23 cellular contexts compared by ENCODE assay signal in genomic region chr11:116775975-116776374, GRCh38.
DNase-seq lines count a peak whose midpoint lies in the region; ATAC-seq and FAIRE-seq lines count a peak whose summit lies in the region.
"Had no signal": no experiment of that assay in that cellular context is flagged by ENCODE, and none has a peak within 500 bp of the region (broad histone marks: within the 10 kb centered on the region; RNA-seq: fewer than 3 reads in every experiment).

No MANE protein-coding gene starts in this region.

- peak overlapping the region; percentile 71 for H3K27ac Mint-ChIP-seq in activated naive CD4-positive, alpha-beta T cell treated with anti-CD3 and anti-CD28 coated beads, Interleukin-2, amount 50 U/mL, for 24 hours
- peak overlapping the region; percentile 93 for H3K27ac Mint-ChIP-seq in activated naive CD8-positive, alpha-beta T cell
- peak overlapping the region; percentile 63 for H3K27ac Mint-ChIP-seq in stimulated activated naive B cell treated with anti-CD40 and anti-IgM and Interleukin-4, amounts not matched to agents 10 μg/mL and 1 μg/mL and 100 μg/mL, for 72 hours
- H3K27ac Mint-ChIP-seq: dendritic cell treated with granulocyte-macrophage colony-stimulating factor and Interleukin-4, amounts not matched to agents 40 ng/mL and 50 ng/mL, for 4 days; WTC11 had no signal

- no peaks in the 10 kb centered on the region for H3K9me3 Mint-ChIP-seq in activated naive CD4-positive, alpha-beta T cell treated with anti-CD3 and anti-CD28 coated beads, Interleukin-2, amount 50 U/mL, for 24 hours
- H3K9me3 Mint-ChIP-seq in activated naive CD8-positive, alpha-beta T cell (ENCODE audit: low read depth) = no peaks in the 10 kb centered on the region
- H3K9me3 Mint-ChIP-seq in stimulated activated naive B cell treated with anti-CD40 and anti-IgM and Interleukin-4, amounts not matched to agents 10 μg/mL and 1 μg/mL and 100 μg/mL, for 72 hours = no peaks in the 10 kb centered on the region
- H3K9me3 Mint-ChIP-seq: CD14-positive monocyte; dendritic cell treated with granulocyte-macrophage colony-stimulating factor and Interleukin-4, amounts not matched to agents 40 ng/mL and 50 ng/mL, for 4 days; naive B cell; WTC11 had no signal

- no peak for ATAC-seq in stimulated activated naive B cell treated with anti-CD40 and anti-IgM and Interleukin-4, amounts not matched to agents 10 μg/mL and 1 μg/mL and 100 μg/mL, for 72 hours (replicated peaks)
- ATAC-seq: gastroesophageal sphincter, Right ventricle myocardium inferior, WTC11 had no signal

- peaks cover 63% of the 10 kb centered on the region for H3K4me1 Mint-ChIP-seq in activated naive CD4-positive, alpha-beta T cell treated with anti-CD3 and anti-CD28 coated beads, Interleukin-2, amount 50 U/mL, for 24 hours
- peaks cover 56% of the 10 kb centered on the region for H3K4me1 Mint-ChIP-seq in activated naive CD8-positive, alpha-beta T cell (ENCODE audit: low read depth)
- H3K4me1 Mint-ChIP-seq in stimulated activated naive B cell treated with anti-CD40 and anti-IgM and Interleukin-4, amounts not matched to agents 10 μg/mL and 1 μg/mL and 100 μg/mL, for 72 hours = peaks cover 32 to 62% of the 10 kb centered on the region in 2 donors

- FAIRE-seq in HTR-8/SVneo (lab: Jason Lieb, UNC) = peak; percentile 77
- FAIRE-seq: endometrium, islet of Langerhans had no signal

- H3K36me3 Mint-ChIP-seq in activated naive CD4-positive, alpha-beta T cell treated with anti-CD3 and anti-CD28 coated beads, Interleukin-2, amount 50 U/mL, for 24 hours = peaks cover 25% of the 10 kb centered on the region
- peaks cover 15% of the 10 kb centered on the region for H3K36me3 Mint-ChIP-seq in activated naive CD8-positive, alpha-beta T cell
- H3K36me3 Mint-ChIP-seq in stimulated activated naive B cell treated with anti-CD40 and anti-IgM and Interleukin-4, amounts not matched to agents 10 μg/mL and 1 μg/mL and 100 μg/mL, for 72 hours = peaks cover 35 to 50% of the 10 kb centered on the region in 2 donors

- H3K4me3 Mint-ChIP-seq in activated naive CD4-positive, alpha-beta T cell treated with anti-CD3 and anti-CD28 coated beads, Interleukin-2, amount 50 U/mL, for 24 hours = no peak overlapping the region
- peak overlapping the region; percentile 61 for H3K4me3 Mint-ChIP-seq in activated naive CD8-positive, alpha-beta T cell
- no peak overlapping the region for H3K4me3 Mint-ChIP-seq in stimulated activated naive B cell treated with anti-CD40 and anti-IgM and Interleukin-4, amounts not matched to agents 10 μg/mL and 1 μg/mL and 100 μg/mL, for 72 hours
- H3K4me3 Mint-ChIP-seq: CD14-positive monocyte; dendritic cell treated with granulocyte-macrophage colony-stimulating factor and Interleukin-4, amounts not matched to agents 40 ng/mL and 50 ng/mL, for 4 days; WTC11 had no signal

- H3K27me3 Mint-ChIP-seq in activated naive CD4-positive, alpha-beta T cell treated with anti-CD3 and anti-CD28 coated beads, Interleukin-2, amount 50 U/mL, for 24 hours = no peaks in the 10 kb centered on the region
- H3K27me3 Mint-ChIP-seq in activated naive CD8-positive, alpha-beta T cell = no peaks in the 10 kb centered on the region
- H3K27me3 Mint-ChIP-seq in stimulated activated naive B cell treated with anti-CD40 and anti-IgM and Interleukin-4, amounts not matched to agents 10 μg/mL and 1 μg/mL and 100 μg/mL, for 72 hours = no peaks in the 10 kb centered on the region
- H3K27me3 Mint-ChIP-seq: dendritic cell treated with granulocyte-macrophage colony-stimulating factor and Interleukin-4, amounts not matched to agents 40 ng/mL and 50 ng/mL, for 4 days; naive B cell had no signal

- no peak for DNase-seq in activated naive CD4-positive, alpha-beta T cell treated with anti-CD3 and anti-CD28 coated beads, Interleukin-2, amount 50 U/mL, for 16 hours
- DNase-seq in HTR-8/SVneo (ENCODE audit: insufficient read length, low spot score) (no peak), dedifferentiated amniotic fluid mesenchymal stem cell (ENCODE audit: extremely low spot score) (no peak), NCI-H1105 (lab: John Stamatoyannopoulos, UW) (no peak)
- DNase-seq in stimulated activated naive B cell treated with anti-CD40 and anti-IgM and Interleukin-4, amounts not matched to agents 10 μg/mL and 1 μg/mL and 100 μg/mL, for 72 hours = no peak
- DNase-seq: activated effector memory CD4-positive, alpha-beta T cell treated with Interleukin-2 at 50 U/mL for 16 hours; DMS153; hypothalamus; left ventricle myocardium inferior; MG63; naive B cell; NCI-H1436; NCI-H774; ovary had no signal
